8 cellular contexts compared by ENCODE assay signal in genomic region chr19:13117176-13117771, GRCh38. TPM values are rescaled to one million over a fixed set of nuclear protein-coding genes. Genes with fewer than 3 reads are reported as not detected.
DNase-seq lines count a peak whose midpoint lies in the region; ATAC-seq, FAIRE-seq and TF ChIP-seq lines count a peak whose summit lies in the region.

No MANE protein-coding gene starts in this region.

- no peak for FAIRE-seq in small intestine (lab: Jason Lieb, UNC)

- peak overlapping the region; percentile 93 for H3K4me3 Mint-ChIP-seq in activated CD8-positive, alpha-beta memory T cell treated with anti-CD3 and anti-CD28 coated beads, Interleukin-2, amount 10 ng/mL, durations not matched to agents 7 days and 5 days
- H3K4me3 Mint-ChIP-seq in activated B cell treated with CpG ODN at 0.5 μM for 24 hours = peak overlapping the region; percentile 99

- H3K27me3 ChIP-seq in small intestine (ENCODE audit: control insufficient read depth in 2 of 2, insufficient read depth in 2 of 2, low read length in 2 of 2) = no peaks in the 10 kb centered on the region

- no peaks in the 10 kb centered on the region for H3K27me3 Mint-ChIP-seq in activated CD8-positive, alpha-beta memory T cell treated with anti-CD3 and anti-CD28 coated beads, Interleukin-2, amount 10 ng/mL, durations not matched to agents 7 days and 5 days
- H3K27me3 Mint-ChIP-seq in activated B cell treated with CpG ODN at 0.5 μM for 24 hours = no peaks in the 10 kb centered on the region

- H3K9me3 Mint-ChIP-seq in activated CD8-positive, alpha-beta memory T cell treated with anti-CD3 and anti-CD28 coated beads, Interleukin-2, amount 10 ng/mL, durations not matched to agents 7 days and 5 days (ENCODE audit: low read depth) = no peaks in the 10 kb centered on the region
- H3K9me3 Mint-ChIP-seq in activated B cell treated with CpG ODN at 0.5 μM for 24 hours = no peaks in the 10 kb centered on the region

- H3K36me3 Mint-ChIP-seq in activated CD8-positive, alpha-beta memory T cell treated with anti-CD3 and anti-CD28 coated beads, Interleukin-2, amount 10 ng/mL, durations not matched to agents 7 days and 5 days = peaks cover 5% of the 10 kb centered on the region
- peaks cover 29% of the 10 kb centered on the region for H3K36me3 Mint-ChIP-seq in activated B cell treated with CpG ODN at 0.5 μM for 24 hours (ENCODE audit: low read depth)

- H3K4me1 Mint-ChIP-seq in activated CD8-positive, alpha-beta memory T cell treated with anti-CD3 and anti-CD28 coated beads, Interleukin-2, amount 10 ng/mL, durations not matched to agents 7 days and 5 days = peaks cover 51% of the 10 kb centered on the region
- H3K4me1 Mint-ChIP-seq in activated B cell treated with CpG ODN at 0.5 μM for 24 hours = peaks cover 58% of the 10 kb centered on the region

- H3K4me1 ChIP-seq in small intestine (ENCODE audit: control insufficient read depth in 2 of 2, insufficient read depth in 1 of 2, low read depth in 1 of 2, low read length in 1 of 2) = peaks cover 0 to 6% of the 10 kb centered on the region in 2 donors

- H3K9me3 ChIP-seq in small intestine (ENCODE audit: control insufficient read depth, low read depth) = no peaks in the 10 kb centered on the region

- no peaks in the 10 kb centered on the region for H3K36me3 ChIP-seq in small intestine (ENCODE audit: control insufficient read depth in 2 of 2, insufficient read depth in 2 of 2, low read length in 2 of 2)

- ATAC-seq in activated CD8-positive, alpha-beta memory T cell treated with anti-CD3 and anti-CD28 coated beads, Interleukin-2, amount 10 ng/mL, durations not matched to agents 7 days and 5 days = peak; percentile 8
- peak; percentile 10 for ATAC-seq in activated B cell treated with CpG ODN at 0.5 μM for 24 hours (ENCODE audit: low read depth)
- peak; percentile 11 for ATAC-seq in left ventricle myocardium superior
- no peak for ATAC-seq in HG03045 (IDR thresholded peaks at IDR 0.05; ENCODE audit: unreplicated experiment)

- CTCF ChIA-PET in activated CD8-positive, alpha-beta memory T cell treated with anti-CD3 and anti-CD28 coated beads, Interleukin-2, amount 10 ng/mL, durations not matched to agents 7 days and 5 days (lab: Charles Lee) = interaction anchor here (0.6 to 3.7 kb wide), 8 partner anchors 12 to 152 kb away, joined by 3 to 32 read pairs (median 6); partner anchors contain the start of genes IER2 and STX10
- CTCF ChIA-PET in activated B cell treated with CpG ODN at 0.5 μM for 24 hours (lab: Charles Lee) = interaction anchor here (0.8 to 1.9 kb wide), 7 partner anchors 13 to 140 kb away, joined by 3 to 11 read pairs (median 4); partner anchors contain the start of genes IER2 and STX10

- H3K27ac Mint-ChIP-seq in activated CD8-positive, alpha-beta memory T cell treated with anti-CD3 and anti-CD28 coated beads, Interleukin-2, amount 10 ng/mL, durations not matched to agents 7 days and 5 days = peak overlapping the region; percentile 96
- peak overlapping the region; percentile 96 for H3K27ac Mint-ChIP-seq in activated B cell treated with CpG ODN at 0.5 μM for 24 hours

- no peak for DNase-seq in activated CD8-positive, alpha-beta memory T cell treated with anti-CD3 and anti-CD28 coated beads, Interleukin-2, amount 10 ng/mL, durations not matched to agents 7 days and 5 days
- DNase-seq in activated CD8-positive, alpha-beta memory T cell treated with anti-CD3 and anti-CD28 coated beads, Interleukin-2, amount 50 U/mL, for 4 hours = no peak
- DNase-seq in activated B cell treated with CpG ODN at 0.5 μM for 24 hours (no peak), left ventricle myocardium superior (no peak), small intestine (no peak), cerebellum (ENCODE audit: low spot score) (no peak), NCI-H2029 treated with DMSO at 0.1 percent for 48 hours (lab: John Stamatoyannopoulos, UW) (no peak)

- H3K4me3 ChIP-seq in small intestine (ENCODE audit: low read depth in 1 of 2, low read length in 2 of 2) = peak overlapping the region; percentile 81 to 82

- WGBS in small intestine, 3 donors = 1 to 7% (median 7%) methylated on average over 20 of the region's 20 CpGs

- POLR2A ChIA-PET in activated B cell treated with CpG ODN at 0.5 μM for 24 hours (lab: Charles Lee) = interaction anchor here (0.6 to 6.6 kb wide), 21 partner anchors 9 to 898 kb away, joined by 3 to 158 read pairs (median 4); partner anchors contain the start of genes IER2, LYL1 and STX10

- H3K27ac ChIP-seq in small intestine (ENCODE audit: low read depth in 1 of 2, low read length in 1 of 2) = peak overlapping the region in 1 of 2 donors; percentile 83

- no peak for TF ChIP-seq CTCF in activated B cell treated with CpG ODN at 0.5 μM for 24 hours (IDR thresholded peaks at IDR 0.05)

- intact Hi-C loops in activated B cell treated with CpG ODN at 0.5 μM for 24 hours (cut with micrococcal nuclease) = loop anchor here (5.0 kb wide), 1 partner anchor 890 kb away; the partner anchor contains the start of gene RFX1
- intact Hi-C loops in left ventricle myocardium superior (cut with micrococcal nuclease) = no loop called here

RNA-seq across cellular contexts. Expression of gene TRMT1, which starts 0.7 kb away (rescaled TPM):
- 10 to 100 TPM; 43.2 to 50.2 TPM for total RNA-seq in activated CD8-positive, alpha-beta memory T cell treated with anti-CD3 and anti-CD28 coated beads, Interleukin-2, amount 10 ng/mL, durations not matched to agents 7 days and 5 days
- total RNA-seq in activated B cell treated with CpG ODN at 0.5 μM for 24 hours (111 and 113 TPM in 2 replicates), left ventricle myocardium superior (22.4 TPM), cerebellum (14.1 TPM)
- 10 to 100 TPM; 18.6 to 37.5 (median 26.8) TPM for polyA plus RNA-seq in small intestine

RNA-seq across cellular contexts. Expression of gene NACC1, which starts 0.8 kb away (rescaled TPM):
- 10 to 100 TPM; 82.2 to 96.0 TPM for total RNA-seq in activated CD8-positive, alpha-beta memory T cell treated with anti-CD3 and anti-CD28 coated beads, Interleukin-2, amount 10 ng/mL, durations not matched to agents 7 days and 5 days
- total RNA-seq in activated B cell treated with CpG ODN at 0.5 μM for 24 hours (62.1 and 68.8 TPM in 2 replicates), left ventricle myocardium superior (50.0 TPM), cerebellum (10.5 TPM)
- polyA plus RNA-seq in small intestine = 10 to 100 TPM in 2 of 3 donors, 1 to 10 TPM in 1; 7.6 to 51.6 (median 14.3) TPM

RNA-seq across cellular contexts. Expression of gene LYL1, which starts 14.6 kb away (rescaled TPM):
- total RNA-seq in activated CD8-positive, alpha-beta memory T cell treated with anti-CD3 and anti-CD28 coated beads, Interleukin-2, amount 10 ng/mL, durations not matched to agents 7 days and 5 days = under 1 TPM; 0.49 to 0.64 TPM
- total RNA-seq in activated B cell treated with CpG ODN at 0.5 μM for 24 hours (67.1 and 74.8 TPM in 2 replicates), left ventricle myocardium superior (8.8 TPM), cerebellum (3.1 TPM)
- 1 to 10 TPM in 2 of 3 donors, under 1 TPM in 1; 0.67 to 8.9 (median 3.2) TPM for polyA plus RNA-seq in small intestine

RNA-seq across cellular contexts. Expression of gene STX10, which starts 32.9 kb away (rescaled TPM):
- total RNA-seq in activated CD8-positive, alpha-beta memory T cell treated with anti-CD3 and anti-CD28 coated beads, Interleukin-2, amount 10 ng/mL, durations not matched to agents 7 days and 5 days = 10 to 100 TPM; 58.6 to 70.1 TPM
- total RNA-seq in activated B cell treated with CpG ODN at 0.5 μM for 24 hours (41.7 and 43.6 TPM in 2 replicates), left ventricle myocardium superior (46.4 TPM), cerebellum (19.7 TPM)
- polyA plus RNA-seq in small intestine = 100 to 1,000 TPM; 123 to 162 (median 153) TPM

RNA-seq across cellular contexts. Expression of gene IER2, which starts 32.9 kb away (rescaled TPM):
- total RNA-seq in activated CD8-positive, alpha-beta memory T cell treated with anti-CD3 and anti-CD28 coated beads, Interleukin-2, amount 10 ng/mL, durations not matched to agents 7 days and 5 days = 100 to 1,000 TPM; 148 to 209 TPM
- 116 and 119 TPM in 2 replicates for total RNA-seq in activated B cell treated with CpG ODN at 0.5 μM for 24 hours
- total RNA-seq in left ventricle myocardium superior = 19.8 TPM
- 100 to 1,000 TPM in 1 of 3 donors, 10 to 100 TPM in 2; 67.5 to 130 (median 82.1) TPM for polyA plus RNA-seq in small intestine
- 10.3 TPM for total RNA-seq in cerebellum
